Comparison of ENCODE assay signal across 8 cellular contexts in genomic region chr17:21285164-21286065, GRCh38. TPM values are rescaled to one million over a fixed set of nuclear protein-coding genes. Genes with fewer than 3 reads are reported as not detected.
DNase-seq lines count a peak whose midpoint lies in the region; ATAC-seq, FAIRE-seq and TF ChIP-seq lines count a peak whose summit lies in the region.

No MANE protein-coding gene starts in this region.

- no peak for DNase-seq in heart right ventricle
- no peak for DNase-seq in left ventricle myocardium superior
- peak; percentile 46 to 65 for DNase-seq in erythroblast (lab: John Stamatoyannopoulos, UW)
- DNase-seq in frontal cortex (ENCODE audit: low spot score in 2 of 2) = no peak
- no peak for DNase-seq in SHP77 (lab: John Stamatoyannopoulos, UW)

- no peak for ATAC-seq in heart right ventricle
- ATAC-seq in left ventricle myocardium superior = no peak
- no peak for ATAC-seq in HG02588 (IDR thresholded peaks at IDR 0.05; ENCODE audit: unreplicated experiment)

- H3K27me3 ChIP-seq in heart right ventricle = peaks cover 0 to 1% (median 0%) of the 10 kb centered on the region in 7 donors
- no peaks in the 10 kb centered on the region for H3K27me3 ChIP-seq in SU-DHL-6 (ENCODE audit: low read length)
- peaks cover 15% of the 10 kb centered on the region for H3K27me3 ChIP-seq in neuron (ENCODE audit: insufficient read depth, low read length)

- peak overlapping the region; percentile 5 for H2AFZ ChIP-seq in SU-DHL-6 (ENCODE audit: low read depth, low read length, severe bottlenecking)
- H2AFZ ChIP-seq in neuron (ENCODE audit: low read depth, low read length) = no peak overlapping the region

- H3F3A ChIP-seq in SU-DHL-6 (ENCODE audit: insufficient read depth) = peaks cover 26% of the 10 kb centered on the region

- peak overlapping the region; percentile 92 for H3K4me2 ChIP-seq in SU-DHL-6 (ENCODE audit: low read depth, low read length, poor library complexity, severe bottlenecking)

- H3K4me1 ChIP-seq in heart right ventricle (peaks cover 37 to 73% (median 55%) of the 10 kb centered on the region in 9 donors), neuron (ENCODE audit: insufficient read depth, low read length) (peaks cover 23% of the 10 kb centered on the region)

- intact Hi-C loops in heart right ventricle (cut with DNase I) (loop anchor here in 7 of 10 donors (2.0 to 10.0 kb wide), 6 partner anchors 29 to 243 kb away; partner anchors contain the start of genes USP22 (in 3 of the 7) and TMEM11 (in 2 of the 7)), left ventricle myocardium superior (cut with micrococcal nuclease) (no loop called here)

- peak overlapping the region; percentile 74 for H3K9ac ChIP-seq in SU-DHL-6 (ENCODE audit: low read length)

- no peaks in the 10 kb centered on the region for H3K9me2 ChIP-seq in SU-DHL-6 (replicated peaks; ENCODE audit: insufficient read depth, low read length)

- no peak for TF ChIP-seq POLR2A in erythroblast (IDR thresholded peaks at IDR 0.05; ENCODE audit: low read length)

- WGBS in heart right ventricle, 2 donors = 3 to 12% methylated on average over 16 of the region's 16 CpGs

- TF ChIP-seq CTCF in heart right ventricle (IDR thresholded peaks at IDR 0.05) = peak in 3 of 9 donors; percentile 26 to 31 (median 28)
- no peak for TF ChIP-seq CTCF in SU-DHL-6 (IDR thresholded peaks at IDR 0.05; ENCODE audit: insufficient read depth, low read length, poor library complexity, severe bottlenecking)

- peaks cover 0 to 8% (median 0%) of the 10 kb centered on the region in 9 donors for H3K36me3 ChIP-seq in heart right ventricle
- H3K36me3 ChIP-seq in SU-DHL-6 (ENCODE audit: low read length) = no peaks in the 10 kb centered on the region
- no peaks in the 10 kb centered on the region for H3K36me3 ChIP-seq in neuron (ENCODE audit: insufficient read depth, low read length)

- no peaks in the 10 kb centered on the region for H3K9me3 ChIP-seq in heart right ventricle
- no peaks in the 10 kb centered on the region for H3K9me3 ChIP-seq in SU-DHL-6 (ENCODE audit: insufficient read depth, low read length)
- H3K9me3 ChIP-seq in neuron (ENCODE audit: low read length) = no peaks in the 10 kb centered on the region

- peaks cover 53% of the 10 kb centered on the region for H3K79me2 ChIP-seq in SU-DHL-6 (ENCODE audit: insufficient read depth, low read length)

- no peak for FAIRE-seq in frontal cortex (lab: Jason Lieb, UNC)

- H3K4me3 ChIP-seq in heart right ventricle (peak overlapping the region; percentile 67 to 99 (median 97)), SU-DHL-6 (ENCODE audit: insufficient read depth, low read length, poor library complexity, severe bottlenecking) (peak overlapping the region; percentile 78), neuron (ENCODE audit: low read length) (peak overlapping the region; percentile 57)

- H3K27ac ChIP-seq in heart right ventricle = peak overlapping the region; percentile 83 to 99 (median 96)
- peak overlapping the region; percentile 95 for H3K27ac ChIP-seq in SU-DHL-6 (ENCODE audit: low read depth, low read length)

- no peaks in the 10 kb centered on the region for H4K20me1 ChIP-seq in SU-DHL-6 (ENCODE audit: low read depth, low read length)

RNA-seq across cellular contexts. Expression of gene MAP2K3, which starts 0.9 kb away (rescaled TPM):
- 10 to 100 TPM; 28.9 to 71.6 (median 60.4) TPM for total RNA-seq in heart right ventricle
- polyA plus RNA-seq in heart right ventricle = 100 to 1,000 TPM in 1 of 2 donors, 10 to 100 TPM in 1; 32.1 to 103 TPM
- total RNA-seq in left ventricle myocardium superior = 38.6 TPM
- total RNA-seq in frontal cortex = 2.0 TPM

RNA-seq across cellular contexts. Expression of gene NATD1, which starts 32.2 kb away (rescaled TPM):
- 10 to 100 TPM; 11.9 to 23.1 (median 19.6) TPM for total RNA-seq in heart right ventricle
- polyA plus RNA-seq in heart right ventricle = 1 to 10 TPM; 3.1 to 4.0 TPM
- total RNA-seq in left ventricle myocardium superior = 22.1 TPM
- 1.6 TPM for total RNA-seq in frontal cortex

Comparison
In these comparisons a context has a peak if more than half of its experiments do, and no peak if none do; other contexts are left out.
1. DNase-seq: peak in erythroblast (2 of 2); none in heart right ventricle (0 of 2), left ventricle myocardium superior (single experiment), frontal cortex (0 of 2) and SHP77 (0 of 2).
2. Peak in every context shown above with its lines, with median percentiles within 50 percentile points of each other: H3K4me3 ChIP-seq.